Comparison of ENCODE assay signal across 1 cellular context in genomic region chr15:38578626-38579025, GRCh38.
TF ChIP-seq lines count a peak whose summit lies in the region.

No MANE protein-coding gene starts in this region.

TF ChIP-seq in GM12878, 131 proteins besides CTCF, POLR2A, EP300 and RAD21:
- TF ChIP-seq CEBPB (IDR thresholded peaks at IDR 0.05; ENCODE audit: borderline replicate concordance in 1 of 2, low read depth in 2 of 2, low read length in 2 of 2) (no peak), KDM1A (IDR thresholded peaks at IDR 0.05; ENCODE audit: borderline replicate concordance) (no peak), MEF2B (IDR thresholded peaks at IDR 0.05; ENCODE audit: partially characterized antibody, poor library complexity, severe bottlenecking) (peak; percentile 33), NR2F1 (conservative IDR thresholded peaks at IDR 0.05) (peak; percentile 55; the same call in 1 of the 2 replicates), IKZF1 (conservative IDR thresholded peaks at IDR 0.05) (no peak; the same call in 1 of the 2 replicates), SMARCA5 (IDR thresholded peaks at IDR 0.05) (no peak), MTA2 (IDR thresholded peaks at IDR 0.05; ENCODE audit: low read depth) (peak; percentile 25; the same call in 1 of the 2 replicates), ATF7 (IDR thresholded peaks at IDR 0.05; ENCODE audit: low read depth) (peak; percentile 58; the same call in 1 of the 2 replicates)
